ENCODE assay signal across 18 cellular contexts in the genomic region with DNA sequence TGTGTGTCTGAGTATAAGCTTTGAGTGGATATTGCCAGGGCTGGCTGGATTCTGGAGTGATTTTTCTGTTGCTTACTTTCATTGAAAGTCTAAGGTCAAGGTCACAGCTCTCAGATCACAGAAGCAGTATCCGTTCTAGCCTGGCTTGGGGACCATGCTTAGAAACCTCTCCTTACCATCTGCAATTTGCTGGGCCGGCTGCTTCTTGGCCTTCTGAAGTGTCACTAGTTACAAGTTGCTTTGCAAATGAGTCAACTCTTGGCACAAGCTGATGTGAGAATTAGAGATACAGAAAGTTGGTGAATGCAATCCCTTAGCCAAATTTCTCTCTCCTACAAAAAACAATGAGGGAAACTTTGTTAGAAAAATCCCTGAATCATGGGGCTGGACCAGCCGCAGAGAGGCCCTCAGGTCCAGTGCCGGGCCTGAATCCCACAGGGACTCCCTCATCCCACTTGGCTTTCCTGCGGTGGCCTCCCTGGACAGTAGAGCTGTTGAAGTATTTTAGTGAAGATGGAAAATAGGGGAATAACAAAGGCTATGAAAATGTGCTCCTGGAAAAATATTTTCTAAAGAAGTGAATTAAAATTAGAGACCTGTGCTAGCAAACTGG.
A peak's percentile ranks its signal among the peaks of the same experiment; 100 is the strongest.
DNase-seq lines count a peak whose midpoint lies in the region; ATAC-seq and TF ChIP-seq lines count a peak whose summit lies in the region.
"Had no signal": no experiment of that assay in that cellular context is flagged by ENCODE, and none has a peak within 500 bp of the region (broad histone marks: within the 10 kb centered on the region; RNA-seq: fewer than 3 reads in every experiment).

No MANE protein-coding gene starts in this region.

- peak overlapping the region in 4 of 5 experiments; percentile 69 to 95 (median 86) for H3K27ac Mint-ChIP-seq in brain
- H3K27ac Mint-ChIP-seq in endothelial cell (ENCODE audit: unreplicated experiment) = no peak overlapping the region
- H3K27ac Mint-ChIP-seq: activated B cell treated with CpG ODN at 0.5 μM for 24 hours; activated CD8-positive, alpha-beta T cell treated with anti-CD3 and anti-CD28 coated beads, Interleukin-2, amount 10 ng/mL, durations not matched to agents 7 days and 5 days; activated naive CD4-positive, alpha-beta T cell treated with anti-CD3 and anti-CD28 coated beads, Interleukin-2, amount 50 U/mL, for 72 hours had no signal

- H3K4me1 Mint-ChIP-seq in brain = peaks cover 19% of the 10 kb centered on the region
- no peaks in the 10 kb centered on the region for H3K4me1 Mint-ChIP-seq in endothelial cell (ENCODE audit: unreplicated experiment)

- H3K27me3 Mint-ChIP-seq in brain = peaks cover 2% of the 10 kb centered on the region
- H3K27me3 Mint-ChIP-seq in endothelial cell (ENCODE audit: unreplicated experiment) = peaks cover 2% of the 10 kb centered on the region

- H3K36me3 Mint-ChIP-seq in brain (peaks cover 7% of the 10 kb centered on the region), endothelial cell (ENCODE audit: low read depth, unreplicated experiment) (no peaks in the 10 kb centered on the region)

- TF ChIP-seq CTCF in brain (conservative IDR thresholded peaks at IDR 0.05) (no peak), GM10266 (IDR thresholded peaks at IDR 0.05; ENCODE audit: control insufficient read depth, insufficient read depth, low read depth, missing control alignments) (no peak), endothelial cell (IDR thresholded peaks at IDR 0.05; ENCODE audit: unreplicated experiment) (no peak)

- peak; percentile 11 for DNase-seq in HCEC 1CT
- peak; percentile 35 for DNase-seq in left ventricle myocardium superior
- DNase-seq in superior temporal gyrus (ENCODE audit: extremely low spot score) = peak; percentile 74
- no peak for DNase-seq in GM10266 (ENCODE audit: extremely low spot score)
- DNase-seq in SIG-M5 (lab: John Stamatoyannopoulos, UW) = no peak
- no peak for DNase-seq in endothelial cell (ENCODE audit: low spot score)
- DNase-seq: activated B cell treated with CpG ODN at 0.5 μM for 24 hours; activated CD8-positive, alpha-beta T cell treated with anti-CD3 and anti-CD28 coated beads, Interleukin-2, amount 10 ng/mL, durations not matched to agents 7 days and 5 days; activated T-cell treated with anti-CD3 and anti-CD28 coated beads, Interleukin-2, amount 50 U/mL, for 4 hours; Calu3; central memory CD4-positive, alpha-beta T cell; NCI-H1417; NCI-H2171 treated with DMSO at 0.1 percent for 48 hours; OCI-M1; stimulated activated CD4-positive, alpha-beta T cell treated with anti-CD3 and anti-CD28 coated beads, Interleukin-4, amount 100 ng/mL, for 1 hour; T-helper 2 cell had no signal

- intact Hi-C loops in left ventricle myocardium superior (cut with micrococcal nuclease) = no loop called here

- H3K4me3 Mint-ChIP-seq in brain (peak overlapping the region in 1 of 5 experiments; percentile 41), endothelial cell (ENCODE audit: unreplicated experiment) (no peak overlapping the region)
- H3K4me3 Mint-ChIP-seq: activated B cell treated with CpG ODN at 0.5 μM for 24 hours; activated CD8-positive, alpha-beta T cell treated with anti-CD3 and anti-CD28 coated beads, Interleukin-2, amount 10 ng/mL, durations not matched to agents 7 days and 5 days; activated T-cell treated with anti-CD3 and anti-CD28 coated beads, Interleukin-2, amount 50 U/mL, for 4 hours had no signal

- H3K9me3 Mint-ChIP-seq in brain = peaks cover 6 to 41% (median 20%) of the 10 kb centered on the region in 5 experiments
- H3K9me3 Mint-ChIP-seq in endothelial cell (ENCODE audit: unreplicated experiment) = no peaks in the 10 kb centered on the region

- peak; percentile 48 for ATAC-seq in left ventricle myocardium superior
- ATAC-seq: activated CD8-positive, alpha-beta T cell treated with anti-CD3 and anti-CD28 coated beads, Interleukin-2, amount 10 ng/mL, durations not matched to agents 7 days and 5 days; activated naive CD4-positive, alpha-beta T cell treated with anti-CD3 and anti-CD28 coated beads, Interleukin-2, amount 50 U/mL, for 72 hours; activated T-cell treated with anti-CD3 and anti-CD28 coated beads, Interleukin-2, amount 50 U/mL, for 4 hours had no signal

Comparison
In these comparisons a context has a peak if more than half of its experiments do, and no peak if none do; other contexts are left out.
1. DNase-seq: peak in HCEC 1CT (single experiment), left ventricle myocardium superior (single experiment) and superior temporal gyrus (single experiment); none in GM10266 (single experiment), SIG-M5 (single experiment) and endothelial cell (single experiment).